33 cellular contexts compared by ENCODE assay signal in genomic region chr11:110782616-110783015, GRCh38.
"Had no signal": no experiment of that assay in that cellular context is flagged by ENCODE, and none has a peak within 500 bp of the region (broad histone marks: within the 10 kb centered on the region; RNA-seq: fewer than 3 reads in every experiment).

No MANE protein-coding gene starts in this region.

- H3K27ac ChIP-seq: adrenal gland, body of pancreas, breast epithelium, cardiac muscle cell, colonic mucosa, foreskin keratinocyte, gastrocnemius medialis, heart left ventricle had no signal

- H3K4me1 ChIP-seq: adrenal gland, body of pancreas, breast epithelium, colonic mucosa, foreskin keratinocyte, gastrocnemius medialis had no signal

- H3K4me3 ChIP-seq: adrenal gland, body of pancreas, breast epithelium, cardiac muscle cell, colonic mucosa, gastrocnemius medialis, heart left ventricle had no signal

- ATAC-seq: activated CD8-positive, alpha-beta T cell treated with anti-CD3 and anti-CD28 coated beads for 36 hours; activated naive CD8-positive, alpha-beta T cell treated with anti-CD3 and anti-CD28 coated beads, Interleukin-2, amount 50 U/mL, for 24 hours; activated T-cell treated with anti-CD3 and anti-CD28 coated beads, Interleukin-2, amount 50 U/mL, for 4 hours; activated T-helper 17 cell treated with anti-CD3 and anti-CD28 coated beads, Interleukin-2, amount 50 U/mL, for 72 hours; body of pancreas; esophagus mucosa; foreskin keratinocyte; gastrocnemius medialis; heart left ventricle; T-helper 17 cell had no signal

- DNase-seq: activated CD4-positive, alpha-beta T cell treated with anti-CD3 and anti-CD28 coated beads for 4 hours; activated CD4-positive, alpha-beta T cell treated with anti-CD3 and anti-CD28 coated beads, Interleukin-2, amount 50 U/mL, for 1 hour; activated CD4-positive, alpha-beta T cell treated with anti-CD3 and anti-CD28 coated beads, Interleukin-2, amount 50 U/mL, for 48 hours; activated CD4-positive, CD25-positive, alpha-beta regulatory T cell; activated CD4-positive, CD25-positive, alpha-beta regulatory T cell treated with anti-CD3 and anti-CD28 coated beads, Interleukin-2, amount 50 U/mL, for 72 hours; activated CD8-positive, alpha-beta memory T cell treated with anti-CD3 and anti-CD28 coated beads for 24 hours; activated CD8-positive, alpha-beta T cell treated with anti-CD3 and anti-CD28 coated beads for 36 hours; activated effector memory CD4-positive, alpha-beta T cell treated with Interleukin-2 at 50 U/mL for 16 hours; activated gamma-delta T cell treated with Interleukin-2 at 50 U/mL for 16 hours; activated naive CD4-positive, alpha-beta T cell treated with anti-CD3 and anti-CD28 coated beads, Interleukin-2, amount 50 U/mL, for 16 hours; activated naive CD4-positive, alpha-beta T cell treated with Interleukin-2 at 50 U/mL for 16 hours; activated naive CD8-positive, alpha-beta T cell treated with anti-CD3 and anti-CD28 coated beads, Interleukin-2, amount 50 U/mL, for 24 hours; activated T-cell treated with anti-CD3 and anti-CD28 coated beads, Interleukin-2, amount 50 U/mL, for 4 hours; adrenal gland; amygdala; aorta; body of pancreas; central memory CD4-positive, alpha-beta T cell; cerebellar nuclear complex; colonic mucosa; effector CD8-positive, alpha-beta T cell; foreskin keratinocyte; gastrocnemius medialis; glutamatergic neuron; heart left ventricle; T-helper 1 cell; T-helper 17 cell; T1000 had no signal

- H3K36me3 ChIP-seq: adrenal gland, breast epithelium, cardiac muscle cell, colonic mucosa, gastrocnemius medialis, heart left ventricle had no signal

- H3K27me3 ChIP-seq: adrenal gland, body of pancreas, breast epithelium, cardiac muscle cell, colonic mucosa, foreskin keratinocyte, gastrocnemius medialis, heart left ventricle had no signal

- FAIRE-seq: endometrium had no signal

- H3K9me3 ChIP-seq: adrenal gland, colonic mucosa, gastrocnemius medialis had no signal
